Comparison of ENCODE assay signal across 1 cellular context in genomic region chr12:94263011-94263786, GRCh38.
TF ChIP-seq lines count a peak whose summit lies in the region.

No MANE protein-coding gene starts in this region.

TF ChIP-seq in GM12878, 131 proteins besides CTCF, POLR2A, EP300 and RAD21 (continued from another document):
- TF ChIP-seq CUX1 (IDR thresholded peaks at IDR 0.05; ENCODE audit: insufficient replicate concordance, low read depth, low read length) (no peak), WRNIP1 (IDR thresholded peaks at IDR 0.05; ENCODE audit: borderline replicate concordance, low read depth, low read length) (no peak), ZNF217 (IDR thresholded peaks at IDR 0.05) (no peak), RBBP5 (conservative IDR thresholded peaks at IDR 0.05) (no peak), STAT3 (IDR thresholded peaks at IDR 0.05; ENCODE audit: low read depth, low read length) (no peak), ZNF384 (IDR thresholded peaks at IDR 0.05; ENCODE audit: borderline replicate concordance, low read depth, low read length) (no peak), KDM1A (IDR thresholded peaks at IDR 0.05; ENCODE audit: borderline replicate concordance) (no peak)
